In the genomic region with DNA sequence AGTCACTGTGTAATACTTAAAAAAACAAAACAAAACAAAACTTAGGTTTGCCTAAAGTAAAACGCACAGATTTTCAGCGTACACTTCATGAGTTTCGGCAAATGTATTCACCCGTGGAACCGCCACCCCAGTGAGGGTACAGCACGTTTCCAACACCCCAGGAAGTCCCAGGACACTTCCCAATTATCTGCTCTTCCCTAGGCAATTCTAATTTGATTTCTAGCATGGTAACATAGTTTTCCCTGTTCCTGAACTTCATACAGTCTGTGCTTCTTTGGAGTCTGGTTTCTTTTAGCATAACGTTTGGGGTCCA, we compare ENCODE assay signal across 8 cellular contexts. TPM values are rescaled to one million over a fixed set of nuclear protein-coding genes. Genes with fewer than 3 reads are reported as not detected.
DNase-seq lines count a peak whose midpoint lies in the region; ATAC-seq, FAIRE-seq and TF ChIP-seq lines count a peak whose summit lies in the region.

No MANE protein-coding gene starts in this region.

- peaks cover 27% of the 10 kb centered on the region for H3K4me1 ChIP-seq in CD4-positive, alpha-beta memory T cell (ENCODE audit: insufficient read depth, low read length)
- H3K4me1 ChIP-seq in HUES48 (ENCODE audit: control insufficient read depth, insufficient read depth, low read length) (peaks cover 13% of the 10 kb centered on the region), mammary epithelial cell (ENCODE audit: insufficient read depth, low read length) (peaks cover 13% of the 10 kb centered on the region), mesodermal cell (ENCODE audit: control insufficient read depth, insufficient read depth, low read length, poor library complexity, severe bottlenecking) (peaks cover 7% of the 10 kb centered on the region)

- dilution Hi-C loops in mammary epithelial cell (cut with HindIII; ENCODE audit: low sequenced_read_pairs) = no loop called here

- no peaks in the 10 kb centered on the region for H3K9me3 ChIP-seq in CD4-positive, alpha-beta memory T cell (ENCODE audit: control insufficient read depth in 1 of 2, low read length in 2 of 2)
- no peaks in the 10 kb centered on the region for H3K9me3 ChIP-seq in HUES48 (ENCODE audit: control insufficient read depth, insufficient read depth, low read length)
- no peaks in the 10 kb centered on the region for H3K9me3 ChIP-seq in mammary epithelial cell (replicated peaks; ENCODE audit: insufficient read depth, low read length)
- H3K9me3 ChIP-seq in mesodermal cell (ENCODE audit: control insufficient read depth, low read length) = no peaks in the 10 kb centered on the region

- H4K20me1 ChIP-seq in mammary epithelial cell (ENCODE audit: insufficient read depth, low read length) = no peaks in the 10 kb centered on the region

- H3K27ac ChIP-seq in CD4-positive, alpha-beta memory T cell (ENCODE audit: low read depth, low read length) = peak overlapping the region; percentile 82
- H3K27ac ChIP-seq in HUES48 (ENCODE audit: low read depth, low read length) (no peak overlapping the region), mammary epithelial cell (ENCODE audit: insufficient read depth, low read depth, low read length) (peak overlapping the region; percentile 85), mesodermal cell (ENCODE audit: low read depth, low read length, severe bottlenecking) (peak overlapping the region; percentile 95)

- no peaks in the 10 kb centered on the region for H3K27me3 ChIP-seq in CD4-positive, alpha-beta memory T cell (ENCODE audit: insufficient read depth, low read length)
- no peaks in the 10 kb centered on the region for H3K27me3 ChIP-seq in HUES48 (ENCODE audit: control insufficient read depth, insufficient read depth, low read length)
- no peaks in the 10 kb centered on the region for H3K27me3 ChIP-seq in mammary epithelial cell (ENCODE audit: insufficient read depth, low read length)

- peak overlapping the region in 6 of 8 donors; percentile 92 to 99 (median 98) for H3K4me3 Mint-ChIP-seq in CD4-positive, alpha-beta memory T cell

- peaks cover 0 to 14% of the 10 kb centered on the region in 2 donors for H3K36me3 Mint-ChIP-seq in CD4-positive, alpha-beta memory T cell

- in situ Hi-C loops in mammary epithelial cell (cut with MboI; ENCODE audit: low sequenced_read_pairs in 2 of 2) = loop anchor here in 1 of 2 donors (10.0 kb wide), 1 partner anchor 84 kb away; no protein-coding TSS in a partner anchor
- in situ Hi-C loops in ACHN (cut with HindIII; ENCODE audit: low pct_ligation_motif_present, low pct_unique_long_range_greater_than_20kb, low sequenced_read_pairs) = no loop called here

- no peak for FAIRE-seq in urothelium cell line (lab: Jason Lieb, UNC)

- no peak for DNase-seq in CD4-positive, alpha-beta memory T cell
- DNase-seq in mammary epithelial cell (no peak), urothelium cell line (ENCODE audit: low spot score) (no peak), AG08396 (ENCODE audit: low spot score) (no peak), ACHN (no peak)

- H3K9me3 Mint-ChIP-seq in CD4-positive, alpha-beta memory T cell = no peaks in the 10 kb centered on the region

- TF ChIP-seq CTCF in mammary epithelial cell (conservative IDR thresholded peaks at IDR 0.05 in 1 of 2, IDR thresholded peaks at IDR 0.05 in 1 of 2; ENCODE audit: extremely low read depth in 1 of 2, insufficient read depth in 1 of 2, low read depth in 1 of 2, low read length in 2 of 2) = no peak

- peak overlapping the region in 6 of 7 donors; percentile 96 to 99 (median 99) for H3K27ac Mint-ChIP-seq in CD4-positive, alpha-beta memory T cell

- H3K79me2 ChIP-seq in mammary epithelial cell (ENCODE audit: insufficient read depth, low read length) = peaks cover 42% of the 10 kb centered on the region

- H3K9ac ChIP-seq in HUES48 (ENCODE audit: low read depth, low read length) = peak overlapping the region; percentile 80; the same call in 1 of the 2 replicates
- peak overlapping the region; percentile 93 for H3K9ac ChIP-seq in mammary epithelial cell (ENCODE audit: insufficient read depth, low read length)

- H3K27me3 Mint-ChIP-seq in CD4-positive, alpha-beta memory T cell = no peaks in the 10 kb centered on the region

- intact Hi-C loops in CD4-positive, alpha-beta memory T cell (cut with micrococcal nuclease) = loop anchor here (1.0 kb wide), 2 partner anchors 80 to 277 kb away; a partner anchor contains a TSS
- intact Hi-C loops in mammary epithelial cell (cut with micrococcal nuclease) = loop anchor here (2.0 to 10.0 kb wide), 4 partner anchors 30 to 344 kb away; a partner anchor contains a TSS

- peaks cover 8 to 18% (median 12%) of the 10 kb centered on the region in 4 donors for H3K4me1 Mint-ChIP-seq in CD4-positive, alpha-beta memory T cell

- no peak for ATAC-seq in HG03108 (IDR thresholded peaks at IDR 0.05; ENCODE audit: unreplicated experiment)

- no TSS peak for BruUV-seq in mammary epithelial cell (replicated peaks; lab: Mats Ljungman, UMichigan)

- H2AFZ ChIP-seq in mammary epithelial cell (ENCODE audit: low read depth, low read length) = peak overlapping the region; percentile 92

- peak overlapping the region; percentile 53 to 88 for H3K4me3 ChIP-seq in CD4-positive, alpha-beta memory T cell (ENCODE audit: low read length in 2 of 2)
- peak overlapping the region; percentile 84 for H3K4me3 ChIP-seq in HUES48 (ENCODE audit: low read depth, low read length)
- H3K4me3 ChIP-seq in mammary epithelial cell (replicated peaks in 1 of 3; ENCODE audit: insufficient read depth in 1 of 3, low read depth in 2 of 3, low read length in 3 of 3) = peak overlapping the region; percentile 86 to 97 (median 91)
- peak overlapping the region; percentile 80 for H3K4me3 ChIP-seq in mesodermal cell (ENCODE audit: extremely low read depth, insufficient read depth, low read length, poor library complexity, severe bottlenecking)

- POLR2A ChIA-PET in CD4-positive, alpha-beta memory T cell (lab: Charles Lee; ENCODE audit: partially characterized antibody) = interaction anchor here (1.4 kb wide), 1 partner anchor 80 kb away, joined by 4 read pairs; a partner anchor contains a TSS

- CTCF ChIA-PET in CD4-positive, alpha-beta memory T cell (lab: Charles Lee; ENCODE audit: partially characterized antibody) = no interaction called here
- CTCF ChIA-PET in mammary epithelial cell (lab: Charles Lee; ENCODE audit: low non-redundant PET) = no interaction called here

- 2% methylated on average over 7 of the region's 7 CpGs for WGBS in mammary epithelial cell (ENCODE audit: low coverage, missing lambda C conversion rate)
- WGBS in mesodermal cell (ENCODE audit: insufficient coverage in 2 of 2), 2 experiments = 35 to 53% methylated on average over 6 of the region's 7 CpGs

- no peaks in the 10 kb centered on the region for H3K36me3 ChIP-seq in CD4-positive, alpha-beta memory T cell (ENCODE audit: insufficient read depth, low read length)
- no peaks in the 10 kb centered on the region for H3K36me3 ChIP-seq in HUES48 (ENCODE audit: control insufficient read depth, insufficient read depth, low read length)
- H3K36me3 ChIP-seq in mammary epithelial cell (ENCODE audit: insufficient read depth, low read length) = no peaks in the 10 kb centered on the region
- H3K36me3 ChIP-seq in mesodermal cell (ENCODE audit: control insufficient read depth, insufficient read depth, low read length) = peaks cover under 1% of the 10 kb centered on the region

- peak overlapping the region; percentile 96 for H3K4me2 ChIP-seq in mammary epithelial cell (ENCODE audit: insufficient read depth, low read depth, low read length)

RNA-seq across cellular contexts. Expression of a gene that starts 0.5 kb away (rescaled TPM):
- total RNA-seq in CD4-positive, alpha-beta memory T cell = 10 to 100 TPM; 62.1 to 63.0 TPM
- 10 to 100 TPM in 1 of 2 donors, 1 to 10 TPM in 1; 9.0 to 20.0 TPM for polyA plus RNA-seq in CD4-positive, alpha-beta memory T cell
- 10 to 100 TPM; 50.7 to 54.8 TPM for total RNA-seq in mammary epithelial cell
- 18.1 TPM for polyA plus RNA-seq in mammary epithelial cell
- polyA minus RNA-seq in mammary epithelial cell = 28.5 TPM
- polyA plus RNA-seq in mesodermal cell (2013, experiment 1 of 2) = 41.9 TPM
- 42.5 TPM for polyA plus RNA-seq in mesodermal cell (2013, experiment 2 of 2)
